Comparison of ENCODE assay signal across 1 cellular context in the genomic region with DNA sequence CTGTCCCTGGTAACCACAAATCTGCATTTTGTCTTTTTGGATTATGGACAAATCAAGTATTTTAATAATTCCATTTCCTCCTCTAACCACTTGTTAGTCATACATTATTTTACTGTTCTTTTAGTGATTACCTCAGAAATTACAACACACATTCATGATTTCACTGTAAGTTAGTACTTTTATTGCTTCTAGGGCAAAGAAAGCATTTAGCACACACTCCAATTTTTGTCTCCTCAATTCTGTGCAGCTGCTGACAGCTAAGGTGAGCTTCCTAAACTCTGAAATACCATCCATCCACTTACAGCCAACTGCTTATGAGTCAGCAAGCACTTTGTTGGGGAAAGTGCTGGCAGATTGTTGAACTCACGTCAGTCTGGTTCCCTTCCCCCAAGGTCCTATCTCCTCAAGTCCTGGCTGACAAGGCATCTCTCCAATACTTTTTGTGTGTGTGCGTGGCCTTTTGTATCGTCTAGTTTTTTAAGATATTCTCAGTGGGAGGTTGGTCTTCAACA.
A peak's percentile ranks its signal among the peaks of the same experiment; 100 is the strongest.
TF ChIP-seq lines count a peak whose summit lies in the region.

No MANE protein-coding gene starts in this region.

TF ChIP-seq in SK-N-SH, 30 proteins besides CTCF, POLR2A, EP300 and RAD21 (continued from another document):
- TF ChIP-seq, protein P1, sequence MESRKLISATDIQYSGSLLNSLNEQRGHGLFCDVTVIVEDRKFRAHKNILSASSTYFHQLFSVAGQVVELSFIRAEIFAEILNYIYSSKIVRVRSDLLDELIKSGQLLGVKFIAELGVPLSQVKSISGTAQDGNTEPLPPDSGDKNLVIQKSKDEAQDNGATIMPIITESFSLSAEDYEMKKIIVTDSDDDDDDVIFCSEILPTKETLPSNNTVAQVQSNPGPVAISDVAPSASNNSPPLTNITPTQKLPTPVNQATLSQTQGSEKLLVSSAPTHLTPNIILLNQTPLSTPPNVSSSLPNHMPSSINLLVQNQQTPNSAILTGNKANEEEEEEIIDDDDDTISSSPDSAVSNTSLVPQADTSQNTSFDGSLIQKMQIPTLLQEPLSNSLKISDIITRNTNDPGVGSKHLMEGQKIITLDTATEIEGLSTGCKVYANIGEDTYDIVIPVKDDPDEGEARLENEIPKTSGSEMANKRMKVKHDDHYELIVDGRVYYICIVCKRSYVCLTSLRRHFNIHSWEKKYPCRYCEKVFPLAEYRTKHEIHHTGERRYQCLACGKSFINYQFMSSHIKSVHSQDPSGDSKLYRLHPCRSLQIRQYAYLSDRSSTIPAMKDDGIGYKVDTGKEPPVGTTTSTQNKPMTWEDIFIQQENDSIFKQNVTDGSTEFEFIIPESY (IDR thresholded peaks at IDR 0.05; ENCODE audit: borderline replicate concordance, low read depth), result no peak
- 0 out of 2 replicates have a peak, but pooled peaks have one; percentile 25 for TF ChIP-seq FOSL2 (IDR thresholded peaks at IDR 0.05; ENCODE audit: borderline replicate concordance, low read depth)
